Comparison of ENCODE assay signal across 10 cellular contexts in the genomic region with DNA sequence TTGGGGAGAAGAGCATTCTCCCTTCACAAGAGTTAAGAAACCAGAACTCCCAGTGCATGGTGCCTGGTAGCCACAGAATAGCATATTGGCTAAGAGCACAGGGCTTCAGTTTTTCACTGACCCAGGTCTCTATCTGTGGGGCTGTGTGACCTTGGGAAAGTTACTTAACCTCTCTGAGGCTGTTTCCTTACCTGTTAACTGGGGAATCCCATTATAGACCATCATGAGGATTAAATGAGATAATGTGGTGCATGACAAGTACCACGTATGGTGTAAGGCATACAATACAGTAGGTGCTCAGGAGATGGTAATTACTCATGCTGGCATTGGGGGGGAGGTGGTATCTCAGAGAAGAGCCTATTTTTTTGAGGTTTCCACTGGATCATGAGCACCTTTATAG. TPM values are rescaled to one million over a fixed set of nuclear protein-coding genes. Genes with fewer than 3 reads are reported as not detected.
"Had no signal": no experiment of that assay in that cellular context is flagged by ENCODE, and none has a peak within 500 bp of the region (broad histone marks: within the 10 kb centered on the region; RNA-seq: fewer than 3 reads in every experiment).

No MANE protein-coding gene starts in this region.

- H3K27ac ChIP-seq: GM23248 had no signal

- H3K9me3 Mint-ChIP-seq: H9, HFFc6 had no signal

- H3K9ac ChIP-seq: GM23248 had no signal

- H3K4me3 ChIP-seq: GM23248 had no signal

- H3K4me3 Mint-ChIP-seq: H9, HFFc6, IgD-negative memory B cell had no signal

- H2AFZ ChIP-seq: GM23248 had no signal

- H3K27ac Mint-ChIP-seq: H9, HFFc6, IgD-negative memory B cell had no signal

- FAIRE-seq: H54, HTR-8/SVneo had no signal

- DNase-seq: GM23248, GOT3, H9, HCEC 1CT, HFFc6, KG1 had no signal

RNA-seq across cellular contexts. Expression of a gene that starts 33.6 kb away (rescaled TPM):
- total RNA-seq: HFFc6, HT-29 had no signal
- polyA plus RNA-seq: IgD-negative memory B cell had no signal
